Comparison of ENCODE assay signal across 14 cellular contexts in the genomic region with DNA sequence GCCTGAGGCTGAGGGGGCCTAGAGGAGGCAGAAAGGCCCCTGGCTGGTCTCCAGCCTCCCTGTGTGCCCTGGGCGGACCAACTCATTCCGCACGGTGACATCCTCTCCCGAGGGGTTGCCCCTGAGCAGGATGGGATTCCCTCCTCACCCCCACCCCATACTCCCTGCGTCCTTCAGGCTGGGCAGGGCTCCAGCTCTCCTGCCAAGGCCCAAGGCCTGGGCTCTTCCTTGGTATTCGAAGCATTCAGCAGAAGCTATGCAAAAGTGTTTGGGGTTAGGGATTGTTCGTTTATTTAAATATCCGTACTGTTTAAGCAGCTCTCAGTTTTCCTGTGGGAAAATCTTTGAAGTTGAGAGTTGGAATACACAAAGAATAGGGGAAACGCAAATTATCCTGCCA.
"Had no signal": no experiment of that assay in that cellular context is flagged by ENCODE, and none has a peak within 500 bp of the region (broad histone marks: within the 10 kb centered on the region; RNA-seq: fewer than 3 reads in every experiment).

No MANE protein-coding gene starts in this region.

- H3K9me2 ChIP-seq: SK-N-SH had no signal

- DNase-seq: activated CD4-positive, alpha-beta T cell treated with anti-CD3 and anti-CD28 coated beads for 48 hours; activated naive CD4-positive, alpha-beta T cell treated with anti-CD3 and anti-CD28 coated beads, Interleukin-2, amount 50 U/mL, for 16 hours; amniotic stem cell; gastrocnemius medialis; kidney; SK-N-SH; small intestine; T-helper 1 cell; upper lobe of left lung had no signal

- H3K36me3 Mint-ChIP-seq: mesothelial cell of epicardium; stimulated activated memory B cell treated with anti-CD40 and anti-IgM and Interleukin-4, amounts not matched to agents 10 μg/mL and 1 μg/mL and 100 μg/mL, for 72 hours had no signal

- H3K4me3 Mint-ChIP-seq: mesothelial cell of epicardium; stimulated activated memory B cell treated with anti-CD40 and anti-IgM and Interleukin-4, amounts not matched to agents 10 μg/mL and 1 μg/mL and 100 μg/mL, for 72 hours had no signal

- H3K4me2 ChIP-seq: SK-N-SH had no signal

- H3K4me3 ChIP-seq: breast epithelium, gastrocnemius medialis, suprapubic skin, upper lobe of left lung had no signal

- H3K27me3 ChIP-seq: breast epithelium, gastrocnemius medialis, upper lobe of left lung had no signal

- H3K4me1 ChIP-seq: breast epithelium, suprapubic skin had no signal

- H3K36me3 ChIP-seq: breast epithelium, gastrocnemius medialis, suprapubic skin, upper lobe of left lung had no signal

- H3K4me1 Mint-ChIP-seq: stimulated activated memory B cell treated with anti-CD40 and anti-IgM and Interleukin-4, amounts not matched to agents 10 μg/mL and 1 μg/mL and 100 μg/mL, for 72 hours had no signal

- H3K9me3 Mint-ChIP-seq: activated T-helper 2 cell treated with anti-CD3 and anti-CD28 coated beads, Interferon-gamma antibody, Interleukin-2, Interleukin-4, amounts not matched to agents 10 μg/mL and 5 μg/mL and 100 μg/mL, durations not matched to agents 14 hours and 24 hours and 36 hours had no signal

- H3K27ac ChIP-seq: breast epithelium, gastrocnemius medialis, suprapubic skin, upper lobe of left lung had no signal

- ATAC-seq: gastrocnemius medialis had no signal

- H3K27ac Mint-ChIP-seq: activated T-helper 2 cell treated with anti-CD3 and anti-CD28 coated beads, Interferon-gamma antibody, Interleukin-2, Interleukin-4, amounts not matched to agents 10 μg/mL and 5 μg/mL and 100 μg/mL, durations not matched to agents 14 hours and 24 hours and 36 hours; mesothelial cell of epicardium; stimulated activated memory B cell treated with anti-CD40 and anti-IgM and Interleukin-4, amounts not matched to agents 10 μg/mL and 1 μg/mL and 100 μg/mL, for 72 hours had no signal

- H3K9me3 ChIP-seq: gastrocnemius medialis, SK-N-SH, suprapubic skin, upper lobe of left lung had no signal
